In genomic region chr17:48107137-48108055, GRCh38 we compare ENCODE assay signal across 1 cellular context.
A peak's percentile ranks its signal among the peaks of the same experiment; 100 is the strongest.
TF ChIP-seq lines count a peak whose summit lies in the region.

Gene SNX11 (plus strand): TSS chr17:48107766. CDS start chr17:48112044, 4,278 bp downstream.

TF ChIP-seq in K562, 482 proteins besides CTCF, POLR2A, EP300 and RAD21 (continued from another document and continues in another):
- TF ChIP-seq MBD1 (CRISPR knock-in tag; IDR thresholded peaks at IDR 0.05) (no peak), PHF21A (IDR thresholded peaks at IDR 0.05; ENCODE audit: borderline replicate concordance, low read depth) (peak; percentile 80), HDAC3 (IDR thresholded peaks at IDR 0.05; ENCODE audit: borderline replicate concordance, partially characterized antibody) (no peak), KHSRP (IDR thresholded peaks at IDR 0.05) (no peak), ZNF280A (IDR thresholded peaks at IDR 0.05; ENCODE audit: low read depth, partially characterized antibody) (no peak), MTA1 (IDR thresholded peaks at IDR 0.05; ENCODE audit: borderline replicate concordance) (no peak), TAF7 (tag; IDR thresholded peaks at IDR 0.05) (peak; percentile 53; the same call in 1 of the 2 replicates), KLF16 (IDR thresholded peaks at IDR 0.05) (no peak), PYGO2 (tag; IDR thresholded peaks at IDR 0.05) (no peak), GATA2 (CRISPR knock-in tag; IDR thresholded peaks at IDR 0.05) (no peak), ZSCAN29 (IDR thresholded peaks at IDR 0.05) (no peak), CTBP1 (IDR thresholded peaks at IDR 0.05; ENCODE audit: borderline replicate concordance) (peak; percentile 76; the same call in 1 of the 2 replicates), GTF3C2 (IDR thresholded peaks at IDR 0.05; ENCODE audit: borderline replicate concordance, extremely low read depth, insufficient read length) (no peak), ILK (tag; IDR thresholded peaks at IDR 0.05; ENCODE audit: borderline replicate concordance, low read depth) (no peak), ZNF436 (CRISPR knock-in tag; IDR thresholded peaks at IDR 0.05) (no peak), IRF2 (CRISPR knock-in tag; IDR thresholded peaks at IDR 0.05) (no peak), NR1H2 (CRISPR knock-in tag; IDR thresholded peaks at IDR 0.05) (0 out of 2 replicates have a peak, but pooled peaks have one; percentile 61), GTF2A2 (tag; IDR thresholded peaks at IDR 0.05) (no peak), SMAD2 (IDR thresholded peaks at IDR 0.05; ENCODE audit: low read depth, low read length) (0 out of 2 replicates have a peak, but pooled peaks have one; percentile 30), TRIM24 (IDR thresholded peaks at IDR 0.05) (no peak), ARHGAP35 (IDR thresholded peaks at IDR 0.05; ENCODE audit: partially characterized antibody) (no peak), ARID3A (IDR thresholded peaks at IDR 0.05; ENCODE audit: borderline replicate concordance, low read depth, low read length) (no peak), SNIP1 (IDR thresholded peaks at IDR 0.05; ENCODE audit: low read depth) (no peak), ETV6 (IDR thresholded peaks at IDR 0.05; ENCODE audit: borderline replicate concordance in 1 of 2, low read depth in 2 of 2, low read length in 1 of 2) (no peak), ETV6 (CRISPR knock-in tag; IDR thresholded peaks at IDR 0.05; ENCODE audit: borderline replicate concordance) (no peak), SRF (CRISPR knock-in tag; IDR thresholded peaks at IDR 0.05) (no peak; a peak in 1 of 4 replicates), ZNF263 (CRISPR knock-in tag; IDR thresholded peaks at IDR 0.05; ENCODE audit: borderline replicate concordance) (peak; percentile 6; the same call in 1 of the 2 replicates), LEF1 (IDR thresholded peaks at IDR 0.05) (peak; percentile 34; the same call in 1 of the 2 replicates), ZBTB49 (CRISPR knock-in tag; IDR thresholded peaks at IDR 0.05; ENCODE audit: borderline replicate concordance) (no peak), ZNF384 (IDR thresholded peaks at IDR 0.05; ENCODE audit: low read depth, low read length) (no peak), TCFL5 (CRISPR knock-in tag; conservative IDR thresholded peaks at IDR 0.05) (no peak), SMARCE1 (IDR thresholded peaks at IDR 0.05) (0 out of 2 replicates have a peak, but pooled peaks have one; percentile 18), FUS (optimal IDR thresholded peaks at IDR 0.05; ENCODE audit: low read depth, low read length) (no peak), ZNF764 (CRISPR knock-in tag; IDR thresholded peaks at IDR 0.05; ENCODE audit: low read depth) (no peak), ZNF644 (tag; IDR thresholded peaks at IDR 0.05; ENCODE audit: low read depth) (no peak), FOXO4 (CRISPR knock-in tag; IDR thresholded peaks at IDR 0.05) (no peak), IRF9 (tag; IDR thresholded peaks at IDR 0.05) (no peak), ZNF444 (CRISPR knock-in tag; IDR thresholded peaks at IDR 0.05) (no peak), CBX2 (IDR thresholded peaks at IDR 0.05; ENCODE audit: insufficient read depth, low read length, poor library complexity, severe bottlenecking) (no peak), RNF2 (IDR thresholded peaks at IDR 0.05) (no peak), ZNF668 (CRISPR knock-in tag; IDR thresholded peaks at IDR 0.05) (no peak), ZNF589 (CRISPR knock-in tag; IDR thresholded peaks at IDR 0.05; ENCODE audit: low read depth) (no peak), ZBTB33 (CRISPR knock-in tag; IDR thresholded peaks at IDR 0.05) (peak; percentile 49; the same call in 1 of the 2 replicates), RBM34 (IDR thresholded peaks at IDR 0.05; ENCODE audit: borderline replicate concordance, insufficient read depth, low read length) (no peak), CBX8 (IDR thresholded peaks at IDR 0.05; ENCODE audit: borderline replicate concordance, extremely low read depth, low read depth, low read length, poor library complexity, severe bottlenecking) (no peak), BHLHE40 (IDR thresholded peaks at IDR 0.05; ENCODE audit: low read length) (peak; percentile 45; the same call in 1 of the 2 replicates), MBD2 (IDR thresholded peaks at IDR 0.05; ENCODE audit: borderline replicate concordance, low read depth) (peak; percentile 82), CXXC5 (CRISPR knock-in tag; IDR thresholded peaks at IDR 0.05) (peak; percentile 74), E2F3 (CRISPR knock-in tag; IDR thresholded peaks at IDR 0.05) (no peak)
